1 cellular context compared by ENCODE assay signal in the genomic region with DNA sequence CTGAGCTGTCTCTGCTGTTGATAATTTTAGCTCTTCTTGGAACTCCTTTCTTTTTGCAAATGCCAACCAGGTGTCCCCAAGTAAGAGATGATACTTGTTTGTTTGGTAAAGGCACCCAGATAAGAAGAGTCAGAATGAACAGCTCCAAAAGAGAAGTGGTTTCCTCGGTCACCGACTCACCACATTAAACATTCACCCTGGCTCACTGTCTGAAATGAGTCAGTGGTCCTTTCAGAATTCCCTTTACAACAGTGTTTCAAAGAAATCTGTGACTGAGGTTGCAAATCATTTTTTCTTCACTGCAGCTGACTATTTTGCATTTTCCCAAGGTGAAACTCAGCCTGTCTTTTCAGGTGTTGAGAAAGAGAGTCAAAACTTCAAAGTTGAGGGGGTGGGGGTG.
TF ChIP-seq lines count a peak whose summit lies in the region.

No MANE protein-coding gene starts in this region.

TF ChIP-seq in WTC11, 78 proteins besides CTCF, POLR2A, EP300 and RAD21 (continued from another document):
- TF ChIP-seq, protein P1, sequence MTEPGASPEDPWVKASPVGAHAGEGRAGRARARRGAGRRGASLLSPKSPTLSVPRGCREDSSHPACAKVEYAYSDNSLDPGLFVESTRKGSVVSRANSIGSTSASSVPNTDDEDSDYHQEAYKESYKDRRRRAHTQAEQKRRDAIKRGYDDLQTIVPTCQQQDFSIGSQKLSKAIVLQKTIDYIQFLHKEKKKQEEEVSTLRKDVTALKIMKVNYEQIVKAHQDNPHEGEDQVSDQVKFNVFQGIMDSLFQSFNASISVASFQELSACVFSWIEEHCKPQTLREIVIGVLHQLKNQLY (CRISPR knock-in tag; IDR thresholded peaks at IDR 0.05) = no peak
- TF ChIP-seq, protein P2, sequence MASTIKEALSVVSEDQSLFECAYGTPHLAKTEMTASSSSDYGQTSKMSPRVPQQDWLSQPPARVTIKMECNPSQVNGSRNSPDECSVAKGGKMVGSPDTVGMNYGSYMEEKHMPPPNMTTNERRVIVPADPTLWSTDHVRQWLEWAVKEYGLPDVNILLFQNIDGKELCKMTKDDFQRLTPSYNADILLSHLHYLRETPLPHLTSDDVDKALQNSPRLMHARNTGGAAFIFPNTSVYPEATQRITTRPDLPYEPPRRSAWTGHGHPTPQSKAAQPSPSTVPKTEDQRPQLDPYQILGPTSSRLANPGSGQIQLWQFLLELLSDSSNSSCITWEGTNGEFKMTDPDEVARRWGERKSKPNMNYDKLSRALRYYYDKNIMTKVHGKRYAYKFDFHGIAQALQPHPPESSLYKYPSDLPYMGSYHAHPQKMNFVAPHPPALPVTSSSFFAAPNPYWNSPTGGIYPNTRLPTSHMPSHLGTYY (CRISPR knock-in tag; IDR thresholded peaks at IDR 0.05) = no peak
- TF ChIP-seq ATF1 (CRISPR knock-in tag; IDR thresholded peaks at IDR 0.05) = no peak
- TF ChIP-seq GRHL2 (CRISPR knock-in tag; IDR thresholded peaks at IDR 0.05; ENCODE audit: insufficient replicate concordance, severe bottlenecking) = no peak
- TF ChIP-seq, protein P3, sequence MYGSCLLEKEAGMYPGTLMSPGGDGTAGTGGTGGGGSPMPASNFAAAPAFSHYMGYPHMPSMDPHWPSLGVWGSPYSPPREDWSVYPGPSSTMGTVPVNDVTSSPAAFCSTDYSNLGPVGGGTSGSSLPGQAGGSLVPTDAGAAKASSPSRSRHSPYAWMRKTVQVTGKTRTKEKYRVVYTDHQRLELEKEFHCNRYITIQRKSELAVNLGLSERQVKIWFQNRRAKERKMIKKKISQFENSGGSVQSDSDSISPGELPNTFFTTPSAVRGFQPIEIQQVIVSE (CRISPR knock-in tag; IDR thresholded peaks at IDR 0.05; ENCODE audit: borderline replicate concordance) = no peak
- TF ChIP-seq ZNF317 (CRISPR knock-in tag; IDR thresholded peaks at IDR 0.05; ENCODE audit: borderline replicate concordance, low read depth) = no peak
- TF ChIP-seq SOX15 (CRISPR knock-in tag; IDR thresholded peaks at IDR 0.05) = no peak
- TF ChIP-seq, protein P4, sequence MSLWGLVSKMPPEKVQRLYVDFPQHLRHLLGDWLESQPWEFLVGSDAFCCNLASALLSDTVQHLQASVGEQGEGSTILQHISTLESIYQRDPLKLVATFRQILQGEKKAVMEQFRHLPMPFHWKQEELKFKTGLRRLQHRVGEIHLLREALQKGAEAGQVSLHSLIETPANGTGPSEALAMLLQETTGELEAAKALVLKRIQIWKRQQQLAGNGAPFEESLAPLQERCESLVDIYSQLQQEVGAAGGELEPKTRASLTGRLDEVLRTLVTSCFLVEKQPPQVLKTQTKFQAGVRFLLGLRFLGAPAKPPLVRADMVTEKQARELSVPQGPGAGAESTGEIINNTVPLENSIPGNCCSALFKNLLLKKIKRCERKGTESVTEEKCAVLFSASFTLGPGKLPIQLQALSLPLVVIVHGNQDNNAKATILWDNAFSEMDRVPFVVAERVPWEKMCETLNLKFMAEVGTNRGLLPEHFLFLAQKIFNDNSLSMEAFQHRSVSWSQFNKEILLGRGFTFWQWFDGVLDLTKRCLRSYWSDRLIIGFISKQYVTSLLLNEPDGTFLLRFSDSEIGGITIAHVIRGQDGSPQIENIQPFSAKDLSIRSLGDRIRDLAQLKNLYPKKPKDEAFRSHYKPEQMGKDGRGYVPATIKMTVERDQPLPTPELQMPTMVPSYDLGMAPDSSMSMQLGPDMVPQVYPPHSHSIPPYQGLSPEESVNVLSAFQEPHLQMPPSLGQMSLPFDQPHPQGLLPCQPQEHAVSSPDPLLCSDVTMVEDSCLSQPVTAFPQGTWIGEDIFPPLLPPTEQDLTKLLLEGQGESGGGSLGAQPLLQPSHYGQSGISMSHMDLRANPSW (CRISPR knock-in tag; conservative IDR thresholded peaks at IDR 0.05; ENCODE audit: low read depth) = no peak
- TF ChIP-seq HMGA2 (CRISPR knock-in tag; IDR thresholded peaks at IDR 0.05) = no peak
- TF ChIP-seq, protein P5, sequence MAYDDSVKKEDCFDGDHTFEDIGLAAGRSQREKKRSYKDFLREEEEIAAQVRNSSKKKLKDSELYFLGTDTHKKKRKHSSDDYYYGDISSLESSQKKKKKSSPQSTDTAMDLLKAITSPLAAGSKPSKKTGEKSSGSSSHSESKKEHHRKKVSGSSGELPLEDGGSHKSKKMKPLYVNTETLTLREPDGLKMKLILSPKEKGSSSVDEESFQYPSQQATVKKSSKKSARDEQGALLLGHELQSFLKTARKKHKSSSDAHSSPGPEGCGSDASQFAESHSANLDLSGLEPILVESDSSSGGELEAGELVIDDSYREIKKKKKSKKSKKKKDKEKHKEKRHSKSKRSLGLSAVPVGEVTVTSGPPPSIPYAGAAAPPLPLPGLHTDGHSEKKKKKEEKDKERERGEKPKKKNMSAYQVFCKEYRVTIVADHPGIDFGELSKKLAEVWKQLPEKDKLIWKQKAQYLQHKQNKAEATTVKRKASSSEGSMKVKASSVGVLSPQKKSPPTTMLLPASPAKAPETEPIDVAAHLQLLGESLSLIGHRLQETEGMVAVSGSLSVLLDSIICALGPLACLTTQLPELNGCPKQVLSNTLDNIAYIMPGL (CRISPR knock-in tag; IDR thresholded peaks at IDR 0.05) = no peak
- TF ChIP-seq, protein P6, sequence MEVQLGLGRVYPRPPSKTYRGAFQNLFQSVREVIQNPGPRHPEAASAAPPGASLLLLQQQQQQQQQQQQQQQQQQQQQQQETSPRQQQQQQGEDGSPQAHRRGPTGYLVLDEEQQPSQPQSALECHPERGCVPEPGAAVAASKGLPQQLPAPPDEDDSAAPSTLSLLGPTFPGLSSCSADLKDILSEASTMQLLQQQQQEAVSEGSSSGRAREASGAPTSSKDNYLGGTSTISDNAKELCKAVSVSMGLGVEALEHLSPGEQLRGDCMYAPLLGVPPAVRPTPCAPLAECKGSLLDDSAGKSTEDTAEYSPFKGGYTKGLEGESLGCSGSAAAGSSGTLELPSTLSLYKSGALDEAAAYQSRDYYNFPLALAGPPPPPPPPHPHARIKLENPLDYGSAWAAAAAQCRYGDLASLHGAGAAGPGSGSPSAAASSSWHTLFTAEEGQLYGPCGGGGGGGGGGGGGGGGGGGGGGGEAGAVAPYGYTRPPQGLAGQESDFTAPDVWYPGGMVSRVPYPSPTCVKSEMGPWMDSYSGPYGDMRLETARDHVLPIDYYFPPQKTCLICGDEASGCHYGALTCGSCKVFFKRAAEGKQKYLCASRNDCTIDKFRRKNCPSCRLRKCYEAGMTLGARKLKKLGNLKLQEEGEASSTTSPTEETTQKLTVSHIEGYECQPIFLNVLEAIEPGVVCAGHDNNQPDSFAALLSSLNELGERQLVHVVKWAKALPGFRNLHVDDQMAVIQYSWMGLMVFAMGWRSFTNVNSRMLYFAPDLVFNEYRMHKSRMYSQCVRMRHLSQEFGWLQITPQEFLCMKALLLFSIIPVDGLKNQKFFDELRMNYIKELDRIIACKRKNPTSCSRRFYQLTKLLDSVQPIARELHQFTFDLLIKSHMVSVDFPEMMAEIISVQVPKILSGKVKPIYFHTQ (CRISPR knock-in tag; IDR thresholded peaks at IDR 0.05) = no peak
